Comparison of ENCODE assay signal across 1 cellular context in genomic region chr11:75337195-75337654, GRCh38.
TF ChIP-seq lines count a peak whose summit lies in the region.

No MANE protein-coding gene starts in this region.

TF ChIP-seq in K562, 482 proteins besides CTCF, POLR2A, EP300 and RAD21 (continued from another document and continues in another):
- peak; percentile 92 for TF ChIP-seq MGA (IDR thresholded peaks at IDR 0.05)
- peak; percentile 59; the same call in 1 of the 2 replicates for TF ChIP-seq CREB3 (tag; conservative IDR thresholded peaks at IDR 0.05; ENCODE audit: low read depth)
- TF ChIP-seq CREB3L1 (IDR thresholded peaks at IDR 0.05; ENCODE audit: borderline replicate concordance, low read depth) = no peak
- TF ChIP-seq KDM1A (IDR thresholded peaks at IDR 0.05) = 0 out of 4 replicates have a peak, but pooled peaks of 1 of the 2 experiments have one; percentile 34
- TF ChIP-seq GATA2 (CRISPR knock-in tag; IDR thresholded peaks at IDR 0.05) = peak; percentile 42; the same call in 1 of the 2 replicates
- TF ChIP-seq PHF8 (IDR thresholded peaks at IDR 0.05; ENCODE audit: borderline replicate concordance, low read length) = no peak
- TF ChIP-seq SPI1 (IDR thresholded peaks at IDR 0.05; ENCODE audit: borderline replicate concordance, low read depth, low read length) = peak; percentile 63; the same call in 1 of the 2 replicates
- peak; percentile 53; the same call in 1 of the 2 replicates for TF ChIP-seq HDAC2 (IDR thresholded peaks at IDR 0.05)
- TF ChIP-seq RB1 (IDR thresholded peaks at IDR 0.05; ENCODE audit: low read depth) = no peak
- TF ChIP-seq HMG20B (CRISPR knock-in tag; IDR thresholded peaks at IDR 0.05) = no peak
- TF ChIP-seq E2F6 (IDR thresholded peaks at IDR 0.05; ENCODE audit: borderline replicate concordance in 1 of 2, extremely low read depth in 1 of 2, insufficient read depth in 1 of 2, insufficient read length in 1 of 2, low read depth in 1 of 2, low read length in 1 of 2, poor library complexity in 1 of 2, severe bottlenecking in 1 of 2) = peak in 1 of 2 experiments; percentile 73
- no peak for TF ChIP-seq MCM3 (IDR thresholded peaks at IDR 0.05)
- TF ChIP-seq DMBX1 (CRISPR knock-in tag; IDR thresholded peaks at IDR 0.05; ENCODE audit: borderline replicate concordance) = peak; percentile 56; the same call in 1 of the 2 replicates
- TF ChIP-seq MCM5 (IDR thresholded peaks at IDR 0.05; ENCODE audit: low read depth) = no peak
- no peak for TF ChIP-seq FOXP1 (CRISPR knock-in tag; IDR thresholded peaks at IDR 0.05)
- TF ChIP-seq MTA1 (IDR thresholded peaks at IDR 0.05; ENCODE audit: borderline replicate concordance) = peak; percentile 71; the same call in 1 of the 2 replicates
- TF ChIP-seq ZNF512 (tag; IDR thresholded peaks at IDR 0.05) = no peak
- TF ChIP-seq NFE2 (IDR thresholded peaks at IDR 0.05; ENCODE audit: low read depth) = peak; percentile 97
- TF ChIP-seq ATF1 (CRISPR knock-in tag; IDR thresholded peaks at IDR 0.05) = no peak
- TF ChIP-seq ATF1 (tag; IDR thresholded peaks at IDR 0.05) = peak; percentile 38; the same call in 1 of the 2 replicates
- TF ChIP-seq ZNF41 (CRISPR knock-in tag; conservative IDR thresholded peaks at IDR 0.05) = no peak
- no peak for TF ChIP-seq NR2C1 (IDR thresholded peaks at IDR 0.05)
- TF ChIP-seq NR2C1 (tag; IDR thresholded peaks at IDR 0.05) = 0 out of 2 replicates have a peak, but pooled peaks have one; percentile 16
- TF ChIP-seq JUNB (CRISPR knock-in tag; conservative IDR thresholded peaks at IDR 0.05) = no peak
- peak; percentile 91 for TF ChIP-seq ZNF316 (IDR thresholded peaks at IDR 0.05)
- no peak for TF ChIP-seq CEBPZ (IDR thresholded peaks at IDR 0.05; ENCODE audit: borderline replicate concordance, low read depth, low read length)
- TF ChIP-seq ZBTB11 (CRISPR knock-in tag; IDR thresholded peaks at IDR 0.05) = peak in 1 of 3 experiments; percentile 66; a peak in 2 of 6 replicates
- TF ChIP-seq ZNF639 (CRISPR knock-in tag; conservative IDR thresholded peaks at IDR 0.05 in 1 of 2, IDR thresholded peaks at IDR 0.05 in 1 of 2) = peak in 1 of 2 experiments; percentile 75; a peak in 2 of 4 replicates
- peak; percentile 52; the same call in 1 of the 2 replicates for TF ChIP-seq MTA3 (IDR thresholded peaks at IDR 0.05; ENCODE audit: borderline replicate concordance)
